Comparison of ENCODE assay signal across 18 cellular contexts in genomic region chr5:72115277-72115676, GRCh38. TPM values are rescaled to one million over a fixed set of nuclear protein-coding genes. Genes with fewer than 3 reads are reported as not detected.
"Had no signal": no experiment of that assay in that cellular context is flagged by ENCODE, and none has a peak within 500 bp of the region (broad histone marks: within the 10 kb centered on the region; RNA-seq: fewer than 3 reads in every experiment).

No MANE protein-coding gene starts in this region.

- H3K4me3 ChIP-seq: coronary artery, lung, pancreas, uterus had no signal

- H3K27ac Mint-ChIP-seq: activated CD4-positive, alpha-beta T cell treated with anti-CD3 and anti-CD28 coated beads, Interleukin-2, amount 10 ng/mL, durations not matched to agents 7 days and 5 days; activated CD8-positive, alpha-beta T cell treated with anti-CD3 and anti-CD28 coated beads for 36 hours; activated T-helper 1 cell treated with anti-CD3 and anti-CD28 coated beads, Interleukin-12 subunit alpha, Interleukin-12 subunit beta, Interleukin-2, Interleukin-4 antibody, amounts not matched to agents 30 ng/mL and 10 ng/mL and 1 ng/mL, durations not matched to agents 14 hours and 24 hours and 36 hours; naive B cell; stimulated activated naive CD8-positive, alpha-beta T cell treated with anti-CD3 and anti-CD28 coated beads, Interleukin-15, Interleukin-2, amounts not matched to agents 100 ng/mL and 50 ng/mL, for 24 hours had no signal

- H3K36me3 ChIP-seq: pancreas, uterus had no signal

- ATAC-seq: activated CD4-positive, CD25-positive, alpha-beta regulatory T cell treated with anti-CD3 and anti-CD28 coated beads, Interleukin-2, amount 50 U/mL, for 24 hours; activated CD8-positive, alpha-beta T cell treated with anti-CD3 and anti-CD28 coated beads for 36 hours; pancreas had no signal

- H3K4me1 Mint-ChIP-seq: activated CD4-positive, alpha-beta T cell treated with anti-CD3 and anti-CD28 coated beads, Interleukin-2, amount 10 ng/mL, durations not matched to agents 7 days and 5 days; naive B cell had no signal

- H3K4me1 ChIP-seq: pancreas, uterus had no signal

- H3K36me3 Mint-ChIP-seq: naive B cell had no signal

- H3K27me3 ChIP-seq: pancreas, uterus had no signal

- H3K4me3 Mint-ChIP-seq: activated CD4-positive, alpha-beta T cell treated with anti-CD3 and anti-CD28 coated beads, Interleukin-2, amount 10 ng/mL, durations not matched to agents 7 days and 5 days; activated CD8-positive, alpha-beta T cell treated with anti-CD3 and anti-CD28 coated beads for 36 hours; activated T-helper 1 cell treated with anti-CD3 and anti-CD28 coated beads, Interleukin-12 subunit alpha, Interleukin-12 subunit beta, Interleukin-2, Interleukin-4 antibody, amounts not matched to agents 30 ng/mL and 10 ng/mL and 1 ng/mL, durations not matched to agents 14 hours and 24 hours and 36 hours; naive B cell; stimulated activated naive CD8-positive, alpha-beta T cell treated with anti-CD3 and anti-CD28 coated beads, Interleukin-15, Interleukin-2, amounts not matched to agents 100 ng/mL and 50 ng/mL, for 24 hours had no signal

- H3K9me3 Mint-ChIP-seq: activated CD4-positive, alpha-beta T cell treated with anti-CD3 and anti-CD28 coated beads, Interleukin-2, amount 10 ng/mL, durations not matched to agents 7 days and 5 days; activated CD8-positive, alpha-beta T cell treated with anti-CD3 and anti-CD28 coated beads for 36 hours; activated T-helper 1 cell treated with anti-CD3 and anti-CD28 coated beads, Interleukin-12 subunit alpha, Interleukin-12 subunit beta, Interleukin-2, Interleukin-4 antibody, amounts not matched to agents 30 ng/mL and 10 ng/mL and 1 ng/mL, durations not matched to agents 14 hours and 24 hours and 36 hours; stimulated activated naive CD8-positive, alpha-beta T cell treated with anti-CD3 and anti-CD28 coated beads, Interleukin-15, Interleukin-2, amounts not matched to agents 100 ng/mL and 50 ng/mL, for 24 hours had no signal

- H3K27ac ChIP-seq: coronary artery, pancreas, uterus had no signal

- H3K9me3 ChIP-seq: pancreas, uterus had no signal

- DNase-seq: activated CD4-positive, alpha-beta T cell treated with anti-CD3 and anti-CD28 coated beads, Interleukin-2, amount 10 ng/mL, durations not matched to agents 7 days and 5 days; activated CD8-positive, alpha-beta T cell treated with anti-CD3 and anti-CD28 coated beads for 36 hours; activated gamma-delta T cell; activated naive CD4-positive, alpha-beta T cell treated with anti-CD3 and anti-CD28 coated beads, Interleukin-2, amount 50 U/mL, for 16 hours; anterior cingulate cortex; foreskin fibroblast; kidney; naive B cell; pancreas; right cardiac atrium; stimulated activated CD4-positive, alpha-beta T cell treated with anti-CD3 and anti-CD28 coated beads, Interleukin-1b, Interleukin-23, amount 100 ng/mL, for 48 hours; trophoblast cell; uterus had no signal

RNA-seq across cellular contexts. Expression of gene MAP1B, which starts 8.0 kb away (rescaled TPM):
- total RNA-seq: activated T-helper 1 cell treated with anti-CD3 and anti-CD28 coated beads, Interleukin-12 subunit alpha, Interleukin-12 subunit beta, Interleukin-2, Interleukin-4 antibody, amounts not matched to agents 30 ng/mL and 10 ng/mL and 1 ng/mL, durations not matched to agents 14 hours and 24 hours and 36 hours had no signal
